7 cellular contexts compared by ENCODE assay signal in the genomic region with DNA sequence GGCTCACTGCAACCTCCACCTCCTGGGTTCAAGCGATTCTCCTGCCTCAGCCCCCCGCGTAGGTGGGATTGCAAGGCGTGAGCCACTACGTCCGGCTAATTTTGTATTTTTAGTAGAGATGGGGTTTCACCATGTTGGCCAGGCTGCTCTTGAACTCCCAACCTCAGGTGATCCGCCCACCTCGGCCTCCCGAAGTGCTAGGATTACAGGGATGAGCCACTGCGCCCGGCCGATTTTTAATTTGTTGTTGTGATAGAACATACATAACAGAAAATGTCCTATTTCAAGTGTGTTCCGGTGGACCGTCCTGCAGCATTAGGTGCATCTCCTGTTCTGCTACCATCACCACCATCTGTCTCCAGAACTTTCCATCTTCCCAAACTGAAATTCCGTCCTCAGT. TPM values are rescaled to one million over a fixed set of nuclear protein-coding genes. Genes with fewer than 3 reads are reported as not detected.
DNase-seq lines count a peak whose midpoint lies in the region; TF ChIP-seq lines count a peak whose summit lies in the region.
"Not testable (repeated sequence)": the region's sequence is repeated elsewhere in the genome, so short reads cannot be mapped to it uniquely, and the experiment has no call there.

No MANE protein-coding gene starts in this region.

- H3K4ac ChIP-seq in mesendoderm (ENCODE audit: low read depth, low read length), result not testable (repeated sequence)

- CTCF ChIA-PET in HEK293 (lab: Yijun Ruan, JAX), result interaction anchor here (1.3 to 1.8 kb wide), 2 partner anchors 9 to 45 kb away, joined by 5 to 11 read pairs; no protein-coding TSS in a partner anchor
- CTCF ChIA-PET in PC-9 (lab: Charles Lee), result interaction anchor here (0.9 kb wide), 1 partner anchor 21 kb away, joined by 3 read pairs; no protein-coding TSS in a partner anchor

- intact Hi-C loops in PC-9 (cut with micrococcal nuclease; ENCODE audit: unreplicated experiment); prostate gland (cut with DNase I): not testable (repeated sequence)

- H3K79me1 ChIP-seq in mesendoderm (ENCODE audit: low read length), result peaks cover 24% of the 10 kb centered on the region

- not testable (repeated sequence) for H3K79me2 ChIP-seq in PC-9 (ENCODE audit: low read depth)
- peaks cover 79% of the 10 kb centered on the region for H3K79me2 ChIP-seq in mesendoderm (ENCODE audit: control insufficient read depth, insufficient read depth, low read length)

- not testable (repeated sequence) for H2AFZ ChIP-seq in PC-9

- H3K27me3 Mint-ChIP-seq in brain, result not testable (repeated sequence)

- H3K4me1 Mint-ChIP-seq in brain, result peaks cover 44% of the 10 kb centered on the region

- TF ChIP-seq CTCF in HEK293 (tag by site-specific recombination; IDR thresholded peaks at IDR 0.05); PC-9 (conservative IDR thresholded peaks at IDR 0.05); brain (conservative IDR thresholded peaks at IDR 0.05); epithelial cell of esophagus (IDR thresholded peaks at IDR 0.05; ENCODE audit: insufficient read depth, low read depth, low read length, missing control alignments); cardiac muscle cell (IDR thresholded peaks at IDR 0.05; ENCODE audit: low read depth, low read length); prostate gland (IDR thresholded peaks at IDR 0.05): not testable (repeated sequence)

- H3K36me3 Mint-ChIP-seq in brain, result peaks cover 67% of the 10 kb centered on the region

- POLR2A ChIA-PET in HEK293 (lab: Yijun Ruan, JAX), result interaction anchor here (1.2 kb wide), 1 partner anchor 9 kb away, joined by 3 read pairs; no protein-coding TSS in a partner anchor
- POLR2A ChIA-PET in PC-9 (lab: Charles Lee; ENCODE audit: unreplicated experiment), result not testable (repeated sequence)

- not testable (repeated sequence) for DNase-seq in PC-9; epithelial cell of esophagus (ENCODE audit: low read depth); cardiac muscle cell (ENCODE audit: low read depth in 1 of 2, low spot score in 1 of 2); mesendoderm; prostate gland (ENCODE audit: low spot score)

- H4K5ac ChIP-seq in mesendoderm (ENCODE audit: low read length), result not testable (repeated sequence)

- not testable (repeated sequence) for H3K18ac ChIP-seq in mesendoderm (ENCODE audit: low read length)

- peaks cover 37% of the 10 kb centered on the region for H3F3A ChIP-seq in PC-9 (ENCODE audit: insufficient read depth, low read depth)

- not testable (repeated sequence) for H3K9me2 ChIP-seq in PC-9 (ENCODE audit: insufficient read depth)

- H3K9me3 Mint-ChIP-seq in brain, result peaks cover 17 to 48% (median 33%) of the 10 kb centered on the region in 5 experiments

- H3K4me2 ChIP-seq in PC-9, result peak overlapping the region; percentile 21; the same call in 1 of the 2 replicates
- H3K4me2 ChIP-seq in mesendoderm (ENCODE audit: low read length), result not testable (repeated sequence)

- not testable (repeated sequence) for H4K8ac ChIP-seq in mesendoderm (ENCODE audit: low read depth, low read length)

- not testable (repeated sequence) for H3K36me3 ChIP-seq in HEK293 (ENCODE audit: control insufficient read depth in 2 of 2, insufficient read depth in 1 of 2, low read length in 2 of 2); PC-9 (ENCODE audit: low read depth); cardiac muscle cell; mesendoderm (ENCODE audit: control insufficient read depth, insufficient read depth, low read length); prostate gland

- H2BK120ac ChIP-seq in mesendoderm (ENCODE audit: low read depth, low read length), result not testable (repeated sequence)

- not testable (repeated sequence) for H2BK15ac ChIP-seq in mesendoderm (replicated peaks; ENCODE audit: low read depth)

- not testable (repeated sequence) for H3K9ac ChIP-seq in mesendoderm (ENCODE audit: low read length)

- not testable (repeated sequence) for BruUV-seq in PC-9 (replicated peaks; lab: Mats Ljungman, UMichigan)

- H3K27ac Mint-ChIP-seq in brain, result peak overlapping the region in 3 of 5 experiments; percentile 3 to 32 (median 28)

- not testable (repeated sequence) for H3K4me3 Mint-ChIP-seq in brain

- H3K9me3 ChIP-seq in HEK293 (ENCODE audit: control insufficient read depth, insufficient read depth, low read depth, low read length); PC-9 (ENCODE audit: insufficient read depth, low read depth); cardiac muscle cell (ENCODE audit: low read depth); prostate gland: not testable (repeated sequence)

- not testable (repeated sequence) for TF ChIP-seq POLR2A in prostate gland (IDR thresholded peaks at IDR 0.05)

- peak overlapping the region; percentile 22 for H3K56ac ChIP-seq in mesendoderm (ENCODE audit: low read length)

- H3K23ac ChIP-seq in mesendoderm (ENCODE audit: low read length), result not testable (repeated sequence)

- H3K27me3 ChIP-seq in PC-9 (ENCODE audit: insufficient read depth, low read depth); cardiac muscle cell; mesendoderm (ENCODE audit: insufficient read depth, low read length, poor library complexity); prostate gland (replicated peaks; ENCODE audit: insufficient read depth): not testable (repeated sequence)

- not testable (repeated sequence) for H3K27ac ChIP-seq in HEK293 (ENCODE audit: extremely low read depth, low read depth, low read length); PC-9
- H3K27ac ChIP-seq in cardiac muscle cell (peak overlapping the region; percentile 79), mesendoderm (ENCODE audit: low read depth, low read length) (peak overlapping the region; percentile 4), prostate gland (peak overlapping the region; percentile 74 to 77)

- H3K4me1 ChIP-seq in HEK293 (ENCODE audit: control insufficient read depth, insufficient read depth, low read length) (peaks cover 12% of the 10 kb centered on the region), PC-9 (replicated peaks; ENCODE audit: insufficient read depth) (peaks cover 42% of the 10 kb centered on the region), cardiac muscle cell (ENCODE audit: low read depth) (peaks cover 18% of the 10 kb centered on the region), mesendoderm (ENCODE audit: control insufficient read depth, low read depth, low read length) (peaks cover 26% of the 10 kb centered on the region)
- H3K4me1 ChIP-seq in prostate gland (replicated peaks), result not testable (repeated sequence)

- not testable (repeated sequence) for H3K4me3 ChIP-seq in HEK293 (ENCODE audit: low read depth, low read length); PC-9; cardiac muscle cell; mesendoderm (ENCODE audit: low read length); prostate gland
- H3K4me3 ChIP-seq in epithelial cell of esophagus (ENCODE audit: low read length), result peak overlapping the region; percentile 0

- no CpG with 5 or more reads among the region's 15 CpGs for WGBS in mesendoderm (ENCODE audit: extremely low coverage, insufficient coverage, low lambda C conversion rate)
- 63% methylated on average over 15 of the region's 15 CpGs for WGBS in prostate gland

- H2AK5ac ChIP-seq in mesendoderm (ENCODE audit: low read length), result not testable (repeated sequence)

- peaks cover 12% of the 10 kb centered on the region; the same call in 1 of the 2 replicates for H4K20me1 ChIP-seq in PC-9 (ENCODE audit: insufficient read depth)

- not testable (repeated sequence) for H2BK5ac ChIP-seq in mesendoderm (ENCODE audit: low read length)

TF ChIP-seq in HEK293, 187 proteins besides CTCF, POLR2A, EP300 and RAD21:
- TF ChIP-seq ZFHX2 (tag by site-specific recombination; conservative IDR thresholded peaks at IDR 0.05), result 0 out of 2 replicates have a peak, but pooled peaks have one; percentile 9

RNA-seq across cellular contexts. Expression of a gene that starts 55.3 kb away (rescaled TPM):
- total RNA-seq in PC-9 (2021), result 59.8 and 60.1 TPM in 2 replicates
- 127 TPM for polyA plus RNA-seq in brain (ENCODE audit: insufficient read depth, low read depth, low replicate concordance)
- total RNA-seq in cardiac muscle cell, result 107 and 122 TPM in 2 replicates
- 120 and 128 TPM in 2 replicates for polyA plus RNA-seq in cardiac muscle cell
- 125 TPM for polyA plus RNA-seq in mesendoderm (2013, experiment 1 of 2)
- 122 TPM for polyA plus RNA-seq in mesendoderm (2013, experiment 2 of 2)
- 10 to 100 TPM; 56.2 to 56.7 TPM for total RNA-seq in prostate gland
